10 cellular contexts compared by ENCODE assay signal in the genomic region with DNA sequence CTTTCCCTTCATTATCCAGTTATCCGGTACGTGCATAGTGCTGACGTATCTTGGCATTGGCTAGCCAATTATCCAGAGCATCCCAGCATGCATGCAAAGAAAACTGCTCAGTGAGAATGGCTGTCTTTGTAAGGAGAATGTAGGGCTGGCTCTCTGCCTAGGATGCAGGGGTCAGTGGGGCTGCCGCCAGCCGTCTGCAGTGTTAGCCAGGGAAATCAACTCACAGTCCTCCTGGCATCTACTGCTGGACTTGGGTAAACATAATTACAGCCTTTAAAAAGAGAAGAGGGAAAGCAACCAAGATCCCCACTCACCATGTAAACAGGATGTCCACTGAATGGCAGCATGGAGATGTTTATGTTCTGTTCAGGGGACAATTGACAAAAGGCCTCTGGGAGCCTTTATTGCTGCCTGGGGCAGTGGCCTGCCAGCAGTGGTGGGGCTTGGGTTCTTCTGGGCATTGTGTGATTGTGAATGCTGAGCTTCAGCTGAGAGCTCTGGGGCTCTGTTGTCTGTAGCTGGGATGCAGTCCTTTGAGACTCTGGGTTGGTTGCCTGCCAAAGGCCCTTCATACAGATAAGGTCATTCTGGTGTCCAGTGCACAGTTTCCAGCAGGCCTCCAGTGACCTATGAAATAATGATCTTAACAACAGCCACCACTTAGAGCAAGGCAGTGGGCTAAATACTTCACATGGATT.
DNase-seq lines count a peak whose midpoint lies in the region; ATAC-seq and TF ChIP-seq lines count a peak whose summit lies in the region.
"Had no signal": no experiment of that assay in that cellular context is flagged by ENCODE, and none has a peak within 500 bp of the region (broad histone marks: within the 10 kb centered on the region; RNA-seq: fewer than 3 reads in every experiment).

No MANE protein-coding gene starts in this region.

- peak; percentile 93 for DNase-seq in NCI-H1092 (lab: John Stamatoyannopoulos, UW)
- DNase-seq in left ventricle myocardium superior = peak; percentile 72
- no peak for DNase-seq in gastrocnemius medialis
- DNase-seq in activated CD4-positive, alpha-beta T cell treated with anti-CD3 and anti-CD28 coated beads, Interleukin-2, amount 50 U/mL, for 48 hours = no peak
- no peak for DNase-seq in ecto neural progenitor cell (ENCODE audit: low spot score)
- no peak for DNase-seq in NCI-H1694 treated with DMSO at 0.1 percent for 48 hours (lab: John Stamatoyannopoulos, UW)
- no peak for DNase-seq in T-helper 9 cell
- DNase-seq: activated naive CD8-positive, alpha-beta T cell treated with anti-CD3 and anti-CD28 coated beads, Interleukin-2, amount 50 U/mL, for 24 hours; NCI-H187 had no signal

- H3K4me3 ChIP-seq in gastrocnemius medialis = no peak overlapping the region

- intact Hi-C loops in left ventricle myocardium superior (cut with micrococcal nuclease) = no loop called here
- intact Hi-C loops in gastrocnemius medialis (cut with DNase I; ENCODE audit: low total_unique reads) = no loop called here

- H3K9me3 ChIP-seq in gastrocnemius medialis = no peaks in the 10 kb centered on the region

- no peak for TF ChIP-seq POLR2A in gastrocnemius medialis (IDR thresholded peaks at IDR 0.05)

- in situ Hi-C loops in gastrocnemius medialis (cut with MboI; ENCODE audit: low sequenced_read_pairs in 4 of 4) = no loop called here

- H3K27me3 ChIP-seq in gastrocnemius medialis = no peaks in the 10 kb centered on the region

- TF ChIP-seq CTCF in VCaP (conservative IDR thresholded peaks at IDR 0.05) (no peak), gastrocnemius medialis (IDR thresholded peaks at IDR 0.05 in 4 of 5, conservative IDR thresholded peaks at IDR 0.05 in 1 of 5) (no peak)

- no peaks in the 10 kb centered on the region for H3K36me3 ChIP-seq in gastrocnemius medialis

- ATAC-seq in left ventricle myocardium superior (peak; percentile 96), gastrocnemius medialis (peak; percentile 36 to 39)
- ATAC-seq: activated naive CD8-positive, alpha-beta T cell treated with anti-CD3 and anti-CD28 coated beads, Interleukin-2, amount 50 U/mL, for 24 hours had no signal

- peak overlapping the region; percentile 85 for H3K27ac ChIP-seq in VCaP
- no peak overlapping the region for H3K27ac ChIP-seq in gastrocnemius medialis

- H3K4me1 ChIP-seq in gastrocnemius medialis = no peaks in the 10 kb centered on the region

Comparison
In these comparisons a context has a peak if more than half of its experiments do, and no peak if none do; other contexts are left out.
1. DNase-seq: peak in NCI-H1092 (single experiment) and left ventricle myocardium superior (single experiment); none in gastrocnemius medialis (0 of 2), activated CD4-positive, alpha-beta T cell treated with anti-CD3 and anti-CD28 coated beads, Interleukin-2, amount 50 U/mL, for 48 hours (0 of 2), ecto neural progenitor cell (single experiment), NCI-H1694 treated with DMSO at 0.1 percent for 48 hours (single experiment) and T-helper 9 cell (single experiment).